ENCODE assay signal across 20 cellular contexts in the genomic region with DNA sequence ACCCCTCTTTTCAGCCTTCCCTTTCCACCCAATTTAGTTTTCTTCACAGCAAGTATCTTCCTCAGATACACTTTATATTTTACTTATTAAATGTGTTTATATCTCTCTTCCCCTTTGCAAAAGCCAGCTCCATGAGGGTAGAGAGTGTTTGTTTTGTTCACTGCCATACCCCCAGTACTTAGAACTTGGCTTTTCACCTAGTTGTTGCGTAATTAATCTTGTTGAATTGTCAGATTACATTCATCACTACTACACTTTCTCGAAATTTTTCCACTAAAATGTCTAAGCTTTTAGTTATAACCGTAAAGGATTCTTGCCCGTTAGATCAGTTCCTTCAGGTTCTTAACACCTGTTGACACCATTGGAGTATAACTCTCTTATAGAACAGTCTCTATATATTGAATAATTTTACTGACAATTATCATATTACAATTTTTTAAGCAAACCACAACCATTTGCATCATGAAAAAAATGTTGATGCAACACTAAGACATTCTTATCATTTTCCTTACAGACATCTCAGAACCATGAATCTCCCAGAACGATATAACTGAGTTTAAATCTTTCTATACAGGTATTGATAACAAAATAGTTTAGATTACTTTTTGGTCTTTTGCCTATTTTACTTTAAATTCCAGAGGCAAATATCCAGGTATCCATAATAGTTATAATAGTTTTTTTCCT. TPM values are rescaled to one million over a fixed set of nuclear protein-coding genes. Genes with fewer than 3 reads are reported as not detected.
DNase-seq lines count a peak whose midpoint lies in the region; ATAC-seq, FAIRE-seq and TF ChIP-seq lines count a peak whose summit lies in the region.
"Had no signal": no experiment of that assay in that cellular context is flagged by ENCODE, and none has a peak within 500 bp of the region (broad histone marks: within the 10 kb centered on the region; RNA-seq: fewer than 3 reads in every experiment).

No MANE protein-coding gene starts in this region.

- DNase-seq in H54 (ENCODE audit: insufficient read length, low spot score) (no peak), OCI-M1 (lab: John Stamatoyannopoulos, UW) (peak; percentile 75), K562 (ENCODE audit: extremely low read depth in 1 of 4, low spot score in 3 of 4) (no peak), fibroblast of pulmonary artery (ENCODE audit: low read depth) (peak; percentile 2), midbrain (lab: John Stamatoyannopoulos, UW) (no peak), omental fat pad (ENCODE audit: low spot score) (no peak), NCI-H2171 treated with DMSO at 0.1 percent for 48 hours (lab: John Stamatoyannopoulos, UW) (no peak)
- DNase-seq: 8988T; CD4-positive, alpha-beta memory T cell; DMS153; DMS79; GDM1; GOT3 had no signal

- H3K27ac ChIP-seq in K562 (ENCODE audit: extremely low read depth, low read depth, low read length) = peak overlapping the region; percentile 12; the same call in 1 of the 3 replicates
- H3K27ac ChIP-seq: BLaER1 had no signal

- H3K79me2 ChIP-seq in K562 (ENCODE audit: control insufficient read depth, insufficient read depth, low read length) = peaks cover 47% of the 10 kb centered on the region

- H3K4me1 ChIP-seq in K562 (replicated peaks in 1 of 2; ENCODE audit: control insufficient read depth in 2 of 2, insufficient read depth in 2 of 2, low read length in 2 of 2) = no peaks in the 10 kb centered on the region
- H3K4me1 ChIP-seq: BLaER1, HAP-1 had no signal

- no peak overlapping the region for H3K4me2 ChIP-seq in K562 (ENCODE audit: insufficient read depth, low read length)
- H3K4me2 ChIP-seq: BLaER1 had no signal

- POLR2A ChIA-PET in K562 (lab: Yijun Ruan, JAX) = no interaction called here

- CTCF ChIA-PET in K562 (lab: Yijun Ruan, JAX; ENCODE audit: low intra/inter-chr PET ratio) = no interaction called here

- no peak for TF ChIP-seq RAD21 in K562 (CRISPR knock-in tag; conservative IDR thresholded peaks at IDR 0.05 in 1 of 2, IDR thresholded peaks at IDR 0.05 in 1 of 2)

- no peak overlapping the region for H2AFZ ChIP-seq in K562 (ENCODE audit: low read depth, low read length)

- H3K36me3 ChIP-seq in K562 (ENCODE audit: control insufficient read depth, insufficient read depth, low read length) = peaks cover 94% of the 10 kb centered on the region
- H3K36me3 ChIP-seq: BLaER1, HAP-1 had no signal

- peak; percentile 57 for FAIRE-seq in H54 (lab: Jason Lieb, UNC)
- FAIRE-seq in K562 (lab: Jason Lieb, UNC) = no peak
- FAIRE-seq: GM12892, GM18507 had no signal

- intact Hi-C loops in K562 (cut with micrococcal nuclease) = no loop called here

- TF ChIP-seq POLR2A in H54 (IDR thresholded peaks at IDR 0.05; ENCODE audit: low read depth, low read length) (no peak), K562 (conservative IDR thresholded peaks at IDR 0.05) (no peak)

- H3K4me3 ChIP-seq in K562 (no peak overlapping the region), fibroblast of pulmonary artery (replicated peaks; ENCODE audit: low read depth, low read length) (no peak overlapping the region)
- H3K4me3 ChIP-seq: BLaER1, HAP-1 had no signal

- in situ Hi-C loops in K562 (cut with MboI) = no loop called here

- no peak overlapping the region for H3K9ac ChIP-seq in K562 (ENCODE audit: insufficient read depth in 1 of 2, low read depth in 2 of 2, low read length in 2 of 2)
- H3K9ac ChIP-seq: BLaER1 had no signal

- BruUV-seq in K562 (replicated peaks; lab: Mats Ljungman, UMichigan) = no TSS peak

- TF ChIP-seq CTCF in K562 (IDR thresholded peaks at IDR 0.05 in 2 of 3, conservative IDR thresholded peaks at IDR 0.05 in 1 of 3; ENCODE audit: insufficient read depth in 2 of 3, low read depth in 1 of 3, low read length in 3 of 3) (no peak), fibroblast of pulmonary artery (IDR thresholded peaks at IDR 0.05; ENCODE audit: low read length, missing control alignments) (no peak), omental fat pad (IDR thresholded peaks at IDR 0.05) (no peak)

- TF ChIP-seq EP300 in K562 (IDR thresholded peaks at IDR 0.05; ENCODE audit: low read length) = no peak; the same call in 1 of the 2 replicates

- H3K27me3 ChIP-seq in K562 (ENCODE audit: control insufficient read depth in 2 of 2, insufficient read depth in 2 of 2, low read length in 2 of 2) = no peaks in the 10 kb centered on the region
- H3K27me3 ChIP-seq: BLaER1 had no signal

- H3K9me1 ChIP-seq in K562 (ENCODE audit: control insufficient read depth, insufficient read depth, low read length) = no peaks in the 10 kb centered on the region

- 69% methylated on average over 5 of the region's 5 CpGs for WGBS in K562 (ENCODE audit: insufficient coverage, low coverage, missing lambda C conversion rate)

- no peaks in the 10 kb centered on the region for H4K20me1 ChIP-seq in K562 (replicated peaks; ENCODE audit: control insufficient read depth, insufficient read depth, low read length)
- H4K20me1 ChIP-seq: BLaER1 had no signal

- ATAC-seq in K562 (no peak), omental fat pad (ENCODE audit: low FRiP score) (no peak), HG03520 (IDR thresholded peaks at IDR 0.05; ENCODE audit: unreplicated experiment) (no peak)

- no peaks in the 10 kb centered on the region for H3K9me3 ChIP-seq in K562 (replicated peaks; ENCODE audit: control insufficient read depth, insufficient read depth, low read depth, low read length)
- H3K9me3 ChIP-seq: BLaER1, HAP-1 had no signal

TF ChIP-seq in K562, 482 proteins besides CTCF, POLR2A, EP300 and RAD21:
- TF ChIP-seq TRIM24 (IDR thresholded peaks at IDR 0.05) (peak; percentile 48 to 58; a peak in 2 of 4 replicates), ZNF134 (CRISPR knock-in tag; conservative IDR thresholded peaks at IDR 0.05) (no peak), CEBPG (CRISPR knock-in tag; IDR thresholded peaks at IDR 0.05) (no peak), CEBPG (tag; conservative IDR thresholded peaks at IDR 0.05 in 1 of 2, IDR thresholded peaks at IDR 0.05 in 1 of 2) (peak; percentile 79 to 90), ZNF644 (tag; IDR thresholded peaks at IDR 0.05; ENCODE audit: low read depth) (no peak), NFIC (IDR thresholded peaks at IDR 0.05) (no peak), TAL1 (IDR thresholded peaks at IDR 0.05) (peak; percentile 29; the same call in 1 of the 2 replicates), CEBPB (tag; IDR thresholded peaks at IDR 0.05) (peak; percentile 92), RBM14 (IDR thresholded peaks at IDR 0.05; ENCODE audit: borderline replicate concordance, insufficient read depth, low read depth, low read length) (no peak), NRF1 (conservative IDR thresholded peaks at IDR 0.05 in 1 of 2, IDR thresholded peaks at IDR 0.05 in 1 of 2) (no peak)
- TF ChIP-seq, protein P1, sequence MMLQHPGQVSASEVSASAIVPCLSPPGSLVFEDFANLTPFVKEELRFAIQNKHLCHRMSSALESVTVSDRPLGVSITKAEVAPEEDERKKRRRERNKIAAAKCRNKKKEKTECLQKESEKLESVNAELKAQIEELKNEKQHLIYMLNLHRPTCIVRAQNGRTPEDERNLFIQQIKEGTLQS (IDR thresholded peaks at IDR 0.05) = peak; percentile 41; the same call in 1 of the 2 replicates
- TF ChIP-seq, protein P1 (CRISPR knock-in tag; conservative IDR thresholded peaks at IDR 0.05) = no peak
- TF ChIP-seq, protein P2, sequence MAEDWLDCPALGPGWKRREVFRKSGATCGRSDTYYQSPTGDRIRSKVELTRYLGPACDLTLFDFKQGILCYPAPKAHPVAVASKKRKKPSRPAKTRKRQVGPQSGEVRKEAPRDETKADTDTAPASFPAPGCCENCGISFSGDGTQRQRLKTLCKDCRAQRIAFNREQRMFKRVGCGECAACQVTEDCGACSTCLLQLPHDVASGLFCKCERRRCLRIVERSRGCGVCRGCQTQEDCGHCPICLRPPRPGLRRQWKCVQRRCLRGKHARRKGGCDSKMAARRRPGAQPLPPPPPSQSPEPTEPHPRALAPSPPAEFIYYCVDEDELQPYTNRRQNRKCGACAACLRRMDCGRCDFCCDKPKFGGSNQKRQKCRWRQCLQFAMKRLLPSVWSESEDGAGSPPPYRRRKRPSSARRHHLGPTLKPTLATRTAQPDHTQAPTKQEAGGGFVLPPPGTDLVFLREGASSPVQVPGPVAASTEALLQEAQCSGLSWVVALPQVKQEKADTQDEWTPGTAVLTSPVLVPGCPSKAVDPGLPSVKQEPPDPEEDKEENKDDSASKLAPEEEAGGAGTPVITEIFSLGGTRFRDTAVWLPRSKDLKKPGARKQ (CRISPR knock-in tag; IDR thresholded peaks at IDR 0.05) = 0 out of 2 replicates have a peak, but pooled peaks have one; percentile 38

RNA-seq across cellular contexts. Expression of a gene that starts 29.9 kb away (rescaled TPM):
- 232 and 720 TPM in 2 replicates for total RNA-seq in K562 (2011; cell fraction: chromatin; rRNA removed; ENCODE audit: low replicate concordance)
- total RNA-seq in K562 (2011; cell fraction: nucleolus; rRNA removed) = 107 and 158 TPM in 2 replicates
- 188 and 193 TPM in 2 replicates for total RNA-seq in K562 (2011; cell fraction: nucleoplasm; rRNA removed)
- total RNA-seq in K562 (2014; rRNA removed) (58.9 and 63.1 TPM in 2 replicates), K562 (2014; rRNA removed; fragmentation: Illumina TruSeq; extraction: Trizol) (125 and 149 TPM in 2 replicates), K562 (2015; rRNA removed; fragmentation: Illumina TruSeq; extraction: Trizol) (99.5 and 99.6 TPM in 2 replicates), K562 (2021) (89.3 and 92.6 TPM in 2 replicates), omental fat pad (under 1 TPM in 3 of 4 donors, not detected in 1; 0.12 to 0.25 (median 0.16) TPM)
- polyA plus RNA-seq in K562 (2011; rRNA removed) (154 and 162 TPM in 2 replicates), K562 (2014; fragmentation: Illumina TruSeq; extraction: Trizol) (88.5 and 95.2 TPM in 2 replicates), K562 (2014; fragmentation: Nextera tagmentation; extraction: Ambion mirVana) (10 to 100 TPM; 40.6 to 51.0 TPM), K562 (2014; rRNA removed) (89.6 and 116 TPM in 2 replicates)
- 20.7 and 41.1 TPM in 2 replicates for polyA plus RNA-seq in K562 (2011; cell fraction: cytosol; rRNA removed)
- 473 and 611 TPM in 2 replicates for polyA plus RNA-seq in K562 (2011; cell fraction: nucleus; rRNA removed)
- polyA plus RNA-seq in K562 (2012) = 50.0 and 60.1 TPM in 2 replicates
- polyA minus RNA-seq in K562 (2011; rRNA and poly(A)+ RNA removed) = 192 and 222 TPM in 2 replicates
- 32.4 and 41.3 TPM in 2 replicates for polyA minus RNA-seq in K562 (2011; cell fraction: cytosol; rRNA and poly(A)+ RNA removed)
- polyA minus RNA-seq in K562 (2011; cell fraction: nucleus; rRNA and poly(A)+ RNA removed) = 352 and 568 TPM in 2 replicates
- total RNA-seq: HT-29 had no signal
- polyA plus RNA-seq: CD14-positive monocyte had no signal

Comparison
In these comparisons a context has a peak if more than half of its experiments do, and no peak if none do; other contexts are left out.
1. DNase-seq: peak in OCI-M1 (single experiment) and fibroblast of pulmonary artery (single experiment); none in H54 (single experiment), K562 (0 of 4), midbrain (single experiment), omental fat pad (single experiment) and NCI-H2171 treated with DMSO at 0.1 percent for 48 hours (single experiment).
2. RNA of a gene that starts 29.9 kb away (total RNA-seq): 58.9 to 720 TPM in K562; 0.12 to 0.25 TPM in omental fat pad; every median in the first group is over 10 times any median in the second.